In genomic region chr17:79989106-79989835, GRCh38 we compare ENCODE assay signal across 1 cellular context.
A peak's percentile ranks its signal among the peaks of the same experiment; 100 is the strongest.
TF ChIP-seq lines count a peak whose summit lies in the region.

No MANE protein-coding gene starts in this region.

TF ChIP-seq in HepG2, 621 proteins besides CTCF, POLR2A, EP300 and RAD21 (continues in another document):
- no peak for TF ChIP-seq ZNF484 (CRISPR knock-in tag; IDR thresholded peaks at IDR 0.05; ENCODE audit: borderline replicate concordance, low read depth)
- TF ChIP-seq ZSCAN25 (CRISPR knock-in tag; IDR thresholded peaks at IDR 0.05): no peak
- TF ChIP-seq, protein P1, sequence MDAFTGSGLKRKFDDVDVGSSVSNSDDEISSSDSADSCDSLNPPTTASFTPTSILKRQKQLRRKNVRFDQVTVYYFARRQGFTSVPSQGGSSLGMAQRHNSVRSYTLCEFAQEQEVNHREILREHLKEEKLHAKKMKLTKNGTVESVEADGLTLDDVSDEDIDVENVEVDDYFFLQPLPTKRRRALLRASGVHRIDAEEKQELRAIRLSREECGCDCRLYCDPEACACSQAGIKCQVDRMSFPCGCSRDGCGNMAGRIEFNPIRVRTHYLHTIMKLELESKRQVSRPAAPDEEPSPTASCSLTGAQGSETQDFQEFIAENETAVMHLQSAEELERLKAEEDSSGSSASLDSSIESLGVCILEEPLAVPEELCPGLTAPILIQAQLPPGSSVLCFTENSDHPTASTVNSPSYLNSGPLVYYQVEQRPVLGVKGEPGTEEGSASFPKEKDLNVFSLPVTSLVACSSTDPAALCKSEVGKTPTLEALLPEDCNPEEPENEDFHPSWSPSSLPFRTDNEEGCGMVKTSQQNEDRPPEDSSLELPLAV (CRISPR knock-in tag; conservative IDR thresholded peaks at IDR 0.05; ENCODE audit: low read depth): no peak
- TF ChIP-seq ZBTB7A (CRISPR knock-in tag; IDR thresholded peaks at IDR 0.05): no peak
- TF ChIP-seq ZSCAN31 (CRISPR knock-in tag; IDR thresholded peaks at IDR 0.05; ENCODE audit: low read depth): no peak
- no peak for TF ChIP-seq PREB (CRISPR knock-in tag; IDR thresholded peaks at IDR 0.05)
- TF ChIP-seq DRAP1 (CRISPR knock-in tag; IDR thresholded peaks at IDR 0.05): no peak
- 0 out of 2 replicates have a peak, but pooled peaks have one; percentile 13 for TF ChIP-seq ZNF576 (CRISPR knock-in tag; IDR thresholded peaks at IDR 0.05)
- TF ChIP-seq, protein P2, sequence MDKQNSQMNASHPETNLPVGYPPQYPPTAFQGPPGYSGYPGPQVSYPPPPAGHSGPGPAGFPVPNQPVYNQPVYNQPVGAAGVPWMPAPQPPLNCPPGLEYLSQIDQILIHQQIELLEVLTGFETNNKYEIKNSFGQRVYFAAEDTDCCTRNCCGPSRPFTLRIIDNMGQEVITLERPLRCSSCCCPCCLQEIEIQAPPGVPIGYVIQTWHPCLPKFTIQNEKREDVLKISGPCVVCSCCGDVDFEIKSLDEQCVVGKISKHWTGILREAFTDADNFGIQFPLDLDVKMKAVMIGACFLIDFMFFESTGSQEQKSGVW (CRISPR knock-in tag; IDR thresholded peaks at IDR 0.05; ENCODE audit: borderline replicate concordance): no peak
- no peak for TF ChIP-seq FOSL1 (CRISPR knock-in tag; IDR thresholded peaks at IDR 0.05; ENCODE audit: borderline replicate concordance)
- TF ChIP-seq ZNF230 (CRISPR knock-in tag; IDR thresholded peaks at IDR 0.05): no peak
- TF ChIP-seq HNF1B (CRISPR knock-in tag; IDR thresholded peaks at IDR 0.05): 0 out of 2 replicates have a peak, but pooled peaks have one; percentile 20
- no peak for TF ChIP-seq ZNF282 (IDR thresholded peaks at IDR 0.05; ENCODE audit: partially characterized antibody)
- TF ChIP-seq, protein P3, sequence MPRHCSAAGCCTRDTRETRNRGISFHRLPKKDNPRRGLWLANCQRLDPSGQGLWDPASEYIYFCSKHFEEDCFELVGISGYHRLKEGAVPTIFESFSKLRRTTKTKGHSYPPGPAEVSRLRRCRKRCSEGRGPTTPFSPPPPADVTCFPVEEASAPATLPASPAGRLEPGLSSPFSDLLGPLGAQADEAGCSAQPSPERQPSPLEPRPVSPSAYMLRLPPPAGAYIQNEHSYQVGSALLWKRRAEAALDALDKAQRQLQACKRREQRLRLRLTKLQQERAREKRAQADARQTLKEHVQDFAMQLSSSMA (CRISPR knock-in tag; IDR thresholded peaks at IDR 0.05): no peak
- TF ChIP-seq THRA (CRISPR knock-in tag; IDR thresholded peaks at IDR 0.05; ENCODE audit: borderline replicate concordance): no peak
- no peak for TF ChIP-seq LCORL (IDR thresholded peaks at IDR 0.05)
- TF ChIP-seq LCORL (CRISPR knock-in tag; IDR thresholded peaks at IDR 0.05): no peak
- no peak for TF ChIP-seq ZNF414 (CRISPR knock-in tag; IDR thresholded peaks at IDR 0.05)
- no peak for TF ChIP-seq MAFK (conservative IDR thresholded peaks at IDR 0.05 in 1 of 2, IDR thresholded peaks at IDR 0.05 in 1 of 2; ENCODE audit: low read length in 2 of 2)
- TF ChIP-seq, protein P4, sequence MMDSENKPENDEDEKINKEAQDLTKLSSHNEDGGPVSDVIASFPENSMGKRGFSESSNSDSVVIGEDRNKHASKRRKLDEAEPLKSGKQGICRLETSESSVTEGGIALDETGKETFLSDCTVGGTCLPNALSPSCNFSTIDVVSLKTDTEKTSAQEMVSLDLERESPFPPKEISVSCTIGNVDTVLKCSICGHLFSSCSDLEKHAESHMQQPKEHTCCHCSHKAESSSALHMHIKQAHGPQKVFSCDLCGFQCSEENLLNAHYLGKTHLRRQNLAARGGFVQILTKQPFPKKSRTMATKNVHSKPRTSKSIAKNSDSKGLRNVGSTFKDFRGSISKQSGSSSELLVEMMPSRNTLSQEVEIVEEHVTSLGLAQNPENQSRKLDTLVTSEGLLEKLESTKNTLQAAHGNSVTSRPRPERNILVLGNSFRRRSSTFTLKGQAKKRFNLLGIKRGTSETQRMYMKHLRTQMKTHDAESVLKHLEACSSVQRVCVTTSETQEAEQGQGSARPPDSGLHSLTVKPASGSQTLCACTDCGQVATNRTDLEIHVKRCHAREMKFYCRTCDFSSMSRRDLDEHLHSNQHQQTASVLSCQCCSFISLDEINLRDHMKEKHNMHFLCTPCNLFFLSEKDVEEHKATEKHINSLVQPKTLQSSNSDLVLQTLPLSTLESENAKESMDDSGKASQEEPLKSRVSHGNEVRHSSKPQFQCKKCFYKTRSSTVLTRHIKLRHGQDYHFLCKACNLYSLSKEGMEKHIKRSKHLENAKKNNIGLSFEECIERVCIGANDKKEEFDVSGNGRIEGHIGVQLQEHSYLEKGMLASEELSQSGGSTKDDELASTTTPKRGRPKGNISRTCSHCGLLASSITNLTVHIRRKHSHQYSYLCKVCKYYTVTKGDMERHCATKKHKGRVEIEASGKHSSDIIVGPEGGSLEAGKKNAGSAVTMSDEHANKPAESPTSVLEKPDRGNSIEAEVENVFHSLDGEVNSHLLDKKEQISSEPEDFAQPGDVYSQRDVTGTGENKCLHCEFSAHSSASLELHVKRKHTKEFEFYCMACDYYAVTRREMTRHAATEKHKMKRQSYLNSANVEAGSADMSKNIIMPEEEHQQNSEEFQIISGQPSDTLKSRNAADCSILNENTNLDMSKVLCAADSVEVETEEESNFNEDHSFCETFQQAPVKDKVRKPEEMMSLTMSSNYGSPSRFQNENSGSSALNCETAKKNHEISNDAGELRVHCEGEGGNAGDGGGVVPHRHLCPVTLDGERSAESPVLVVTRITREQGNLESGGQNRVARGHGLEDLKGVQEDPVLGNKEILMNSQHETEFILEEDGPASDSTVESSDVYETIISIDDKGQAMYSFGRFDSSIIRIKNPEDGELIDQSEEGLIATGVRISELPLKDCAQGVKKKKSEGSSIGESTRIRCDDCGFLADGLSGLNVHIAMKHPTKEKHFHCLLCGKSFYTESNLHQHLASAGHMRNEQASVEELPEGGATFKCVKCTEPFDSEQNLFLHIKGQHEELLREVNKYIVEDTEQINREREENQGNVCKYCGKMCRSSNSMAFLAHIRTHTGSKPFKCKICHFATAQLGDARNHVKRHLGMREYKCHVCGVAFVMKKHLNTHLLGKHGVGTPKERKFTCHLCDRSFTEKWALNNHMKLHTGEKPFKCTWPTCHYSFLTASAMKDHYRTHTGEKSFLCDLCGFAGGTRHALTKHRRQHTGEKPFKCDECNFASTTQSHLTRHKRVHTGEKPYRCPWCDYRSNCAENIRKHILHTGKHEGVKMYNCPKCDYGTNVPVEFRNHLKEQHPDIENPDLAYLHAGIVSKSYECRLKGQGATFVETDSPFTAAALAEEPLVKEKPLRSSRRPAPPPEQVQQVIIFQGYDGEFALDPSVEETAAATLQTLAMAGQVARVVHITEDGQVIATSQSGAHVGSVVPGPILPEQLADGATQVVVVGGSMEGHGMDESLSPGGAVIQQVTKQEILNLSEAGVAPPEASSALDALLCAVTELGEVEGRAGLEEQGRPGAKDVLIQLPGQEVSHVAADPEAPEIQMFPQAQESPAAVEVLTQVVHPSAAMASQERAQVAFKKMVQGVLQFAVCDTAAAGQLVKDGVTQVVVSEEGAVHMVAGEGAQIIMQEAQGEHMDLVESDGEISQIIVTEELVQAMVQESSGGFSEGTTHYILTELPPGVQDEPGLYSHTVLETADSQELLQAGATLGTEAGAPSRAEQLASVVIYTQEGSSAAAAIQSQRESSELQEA (CRISPR knock-in tag; IDR thresholded peaks at IDR 0.05; ENCODE audit: not compliant biosample characterization): peak; percentile 19
- TF ChIP-seq TOPORS (CRISPR knock-in tag; IDR thresholded peaks at IDR 0.05): no peak
- no peak for TF ChIP-seq CC2D1A (CRISPR knock-in tag; IDR thresholded peaks at IDR 0.05)
- TF ChIP-seq ZNF891 (CRISPR knock-in tag; IDR thresholded peaks at IDR 0.05): peak; percentile 68; the same call in 1 of the 2 replicates
- TF ChIP-seq POLR2AphosphoS2 (IDR thresholded peaks at IDR 0.05; ENCODE audit: low read depth, low read length): no peak
- no peak for TF ChIP-seq YEATS2 (CRISPR knock-in tag; IDR thresholded peaks at IDR 0.05; ENCODE audit: borderline replicate concordance)
- no peak for TF ChIP-seq ZNF101 (CRISPR knock-in tag; IDR thresholded peaks at IDR 0.05; ENCODE audit: borderline replicate concordance, low read depth)
- peak; percentile 36; the same call in 1 of the 2 replicates for TF ChIP-seq ZNF224 (CRISPR knock-in tag; IDR thresholded peaks at IDR 0.05)
- 0 out of 2 replicates have a peak, but pooled peaks have one; percentile 3 for TF ChIP-seq ZNF296 (CRISPR knock-in tag; conservative IDR thresholded peaks at IDR 0.05)
- TF ChIP-seq CREBL2 (CRISPR knock-in tag; IDR thresholded peaks at IDR 0.05; ENCODE audit: borderline replicate concordance): no peak
- no peak for TF ChIP-seq HCFC1 (IDR thresholded peaks at IDR 0.05; ENCODE audit: low read depth, low read length)
- TF ChIP-seq, protein P5, sequence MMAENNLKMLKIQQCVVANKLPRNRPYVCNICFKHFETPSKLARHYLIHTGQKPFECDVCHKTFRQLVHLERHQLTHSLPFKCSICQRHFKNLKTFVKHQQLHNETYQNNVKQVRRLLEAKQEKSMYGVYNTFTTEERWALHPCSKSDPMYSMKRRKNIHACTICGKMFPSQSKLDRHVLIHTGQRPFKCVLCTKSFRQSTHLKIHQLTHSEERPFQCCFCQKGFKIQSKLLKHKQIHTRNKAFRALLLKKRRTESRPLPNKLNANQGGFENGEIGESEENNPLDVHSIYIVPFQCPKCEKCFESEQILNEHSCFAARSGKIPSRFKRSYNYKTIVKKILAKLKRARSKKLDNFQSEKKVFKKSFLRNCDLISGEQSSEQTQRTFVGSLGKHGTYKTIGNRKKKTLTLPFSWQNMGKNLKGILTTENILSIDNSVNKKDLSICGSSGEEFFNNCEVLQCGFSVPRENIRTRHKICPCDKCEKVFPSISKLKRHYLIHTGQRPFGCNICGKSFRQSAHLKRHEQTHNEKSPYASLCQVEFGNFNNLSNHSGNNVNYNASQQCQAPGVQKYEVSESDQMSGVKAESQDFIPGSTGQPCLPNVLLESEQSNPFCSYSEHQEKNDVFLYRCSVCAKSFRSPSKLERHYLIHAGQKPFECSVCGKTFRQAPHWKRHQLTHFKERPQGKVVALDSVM (CRISPR knock-in tag; IDR thresholded peaks at IDR 0.05): no peak
- no peak for TF ChIP-seq NR1H2 (CRISPR knock-in tag; IDR thresholded peaks at IDR 0.05; ENCODE audit: borderline replicate concordance, low read depth)
- no peak for TF ChIP-seq JUNB (CRISPR knock-in tag; IDR thresholded peaks at IDR 0.05; ENCODE audit: borderline replicate concordance)
